Comparison of ENCODE assay signal across 8 cellular contexts in genomic region chr12:63821781-63822251, GRCh38. TPM values are rescaled to one million over a fixed set of nuclear protein-coding genes. Genes with fewer than 3 reads are reported as not detected.
DNase-seq lines count a peak whose midpoint lies in the region; TF ChIP-seq lines count a peak whose summit lies in the region.

No MANE protein-coding gene starts in this region.

- TF ChIP-seq CTCF in breast epithelium (IDR thresholded peaks at IDR 0.05) (no peak), MCF 10A (IDR thresholded peaks at IDR 0.05; ENCODE audit: unreplicated experiment) (no peak), choroid plexus epithelial cell (conservative IDR thresholded peaks at IDR 0.05; ENCODE audit: low read depth, low read length) (no peak), vagina (IDR thresholded peaks at IDR 0.05) (no peak)

- BruUV-seq in MCF 10A (replicated peaks; lab: Mats Ljungman, UMichigan): no TSS peak

- H3K27ac ChIP-seq in breast epithelium (peak overlapping the region; percentile 27 to 59), mucosa of rectum (ENCODE audit: low read depth in 2 of 2, low read length in 2 of 2) (no peak overlapping the region), vagina (no peak overlapping the region)

- H3K36me3 ChIP-seq in breast epithelium (no peaks in the 10 kb centered on the region), mucosa of rectum (ENCODE audit: control insufficient read depth in 2 of 2, insufficient read depth in 2 of 2, low read length in 2 of 2) (no peaks in the 10 kb centered on the region), vagina (no peaks in the 10 kb centered on the region)

- peaks cover 7% of the 10 kb centered on the region for H3K9me3 Mint-ChIP-seq in MCF 10A (ENCODE audit: unreplicated experiment)

- H3K27ac Mint-ChIP-seq in MCF 10A (ENCODE audit: low read depth, unreplicated experiment): no peak overlapping the region

- TF ChIP-seq POLR2A in breast epithelium (IDR thresholded peaks at IDR 0.05) (no peak), vagina (IDR thresholded peaks at IDR 0.05) (no peak)

- H3K9me3 ChIP-seq in breast epithelium (no peaks in the 10 kb centered on the region), mucosa of rectum (ENCODE audit: control insufficient read depth in 2 of 2, low read length in 2 of 2) (no peaks in the 10 kb centered on the region), vagina (no peaks in the 10 kb centered on the region)

- DNase-seq in breast epithelium (ENCODE audit: low spot score in 2 of 2) (no peak), MCF 10A (ENCODE audit: unreplicated experiment) (no peak), choroid plexus epithelial cell (ENCODE audit: low read depth) (peak; percentile 37), vagina (ENCODE audit: extremely low spot score in 2 of 2) (no peak), GOT3 (lab: John Stamatoyannopoulos, UW) (no peak), MV-4-11 (lab: John Stamatoyannopoulos, UW) (no peak), iPS-NIHi11 (ENCODE audit: low spot score) (no peak)

- no peaks in the 10 kb centered on the region for H3K4me1 ChIP-seq in breast epithelium
- no peaks in the 10 kb centered on the region for H3K4me1 ChIP-seq in mucosa of rectum (ENCODE audit: control insufficient read depth in 2 of 2, insufficient read depth in 2 of 2, low read length in 2 of 2)
- H3K4me1 ChIP-seq in vagina: no peaks in the 10 kb centered on the region

- CTCF ChIA-PET in MCF 10A (lab: Yijun Ruan, JAX): interaction anchor here (0.6 to 1.2 kb wide), 2 partner anchors 22 to 91 kb away, joined by 3 to 8 read pairs; partner anchors contain the start of gene SRGAP1

- no peak overlapping the region for H3K9ac ChIP-seq in mucosa of rectum (ENCODE audit: low read depth in 1 of 2, low read length in 2 of 2)

- H3K4me3 Mint-ChIP-seq in MCF 10A (ENCODE audit: unreplicated experiment): no peak overlapping the region

- POLR2A ChIA-PET in MCF 10A (lab: Yijun Ruan, JAX): no interaction called here

- H3K4me3 ChIP-seq in breast epithelium (peak overlapping the region; percentile 39 to 80 (median 59)), choroid plexus epithelial cell (ENCODE audit: low read depth, low read length) (peak overlapping the region; percentile 69), mucosa of rectum (ENCODE audit: low read length in 2 of 2) (peak overlapping the region; percentile 35 to 41), vagina (peak overlapping the region; percentile 46 to 47)

- peaks cover 6% of the 10 kb centered on the region for H3K36me3 Mint-ChIP-seq in MCF 10A (ENCODE audit: insufficient read depth, unreplicated experiment)

- H3K4me1 Mint-ChIP-seq in MCF 10A (ENCODE audit: insufficient read depth, unreplicated experiment): peaks cover 8% of the 10 kb centered on the region

- H3K27me3 ChIP-seq in breast epithelium (no peaks in the 10 kb centered on the region), mucosa of rectum (ENCODE audit: control insufficient read depth in 2 of 2, insufficient read depth in 2 of 2, low read length in 2 of 2) (no peaks in the 10 kb centered on the region), vagina (no peaks in the 10 kb centered on the region)

- intact Hi-C loops in breast epithelium (cut with DNase I; ENCODE audit: low total_unique reads): no loop called here
- intact Hi-C loops in MCF 10A (cut with micrococcal nuclease): no loop called here
- intact Hi-C loops in vagina (cut with DNase I): no loop called here

- H3K27me3 Mint-ChIP-seq in MCF 10A (ENCODE audit: insufficient read depth, unreplicated experiment): no peaks in the 10 kb centered on the region

RNA-seq across cellular contexts. Expression of gene SRGAP1, which starts 22.7 kb away (rescaled TPM):
- total RNA-seq in breast epithelium (10 to 100 TPM; 20.3 to 58.7 (median 29.3) TPM), MCF 10A (2022) (65.0 and 66.7 TPM in 2 replicates), vagina (7.4 TPM)

RNA-seq across cellular contexts. Expression of gene RXYLT1, which starts 42.1 kb away (rescaled TPM):
- total RNA-seq in breast epithelium (10 to 100 TPM; 16.0 to 20.2 (median 19.0) TPM), MCF 10A (2022) (21.1 and 26.7 TPM in 2 replicates), vagina (10.1 TPM)

Comparison
In these comparisons a context has a peak if more than half of its experiments do, and no peak if none do; other contexts are left out.
1. H3K27ac ChIP-seq: peak in breast epithelium (2 of 2); none in mucosa of rectum (0 of 2) and vagina (single experiment).
2. Peak in every context shown above with its lines, with median percentiles within 50 percentile points of each other: H3K4me3 ChIP-seq.